11 cellular contexts compared by ENCODE assay signal in genomic region chr22:42655693-42656092, GRCh38. TPM values are rescaled to one million over a fixed set of nuclear protein-coding genes. Genes with fewer than 3 reads are reported as not detected.
DNase-seq lines count a peak whose midpoint lies in the region; ATAC-seq and TF ChIP-seq lines count a peak whose summit lies in the region.
"Had no signal": no experiment of that assay in that cellular context is flagged by ENCODE, and none has a peak within 500 bp of the region (broad histone marks: within the 10 kb centered on the region; RNA-seq: fewer than 3 reads in every experiment).

No MANE protein-coding gene starts in this region.

- peak; percentile 32 for DNase-seq in NCI-H146 treated with DMSO at 0.1 percent for 48 hours (lab: John Stamatoyannopoulos, UW; ENCODE audit: unreplicated experiment)
- no peak for DNase-seq in T-helper 17 cell
- DNase-seq in activated CD4-positive, alpha-beta memory T cell treated with anti-CD3 and anti-CD28 coated beads for 36 hours: no peak
- no peak for DNase-seq in CD4-positive, alpha-beta T cell
- DNase-seq in ureter (ENCODE audit: low spot score): no peak
- DNase-seq: stimulated activated naive CD8-positive, alpha-beta T cell treated with anti-CD3 and anti-CD28 coated beads, Interleukin-15, Interleukin-2, amounts not matched to agents 100 U/mL and 50 U/mL, for 24 hours had no signal

- no peak overlapping the region for H3K4me3 ChIP-seq in BLaER1

- H3K9me3 Mint-ChIP-seq in activated CD4-positive, alpha-beta memory T cell treated with anti-CD3 and anti-CD28 coated beads for 36 hours: no peaks in the 10 kb centered on the region
- no peaks in the 10 kb centered on the region for H3K9me3 Mint-ChIP-seq in CD4-positive, alpha-beta T cell

- no peak for TF ChIP-seq CTCF in CD4-positive, alpha-beta T cell (IDR thresholded peaks at IDR 0.05)

- POLR2A ChIA-PET in activated CD4-positive, alpha-beta memory T cell treated with anti-CD3 and anti-CD28 coated beads for 36 hours (lab: Charles Lee): no interaction called here
- POLR2A ChIA-PET in CD4-positive, alpha-beta T cell (lab: Charles Lee): no interaction called here

- H4K20me1 ChIP-seq in BLaER1: no peaks in the 10 kb centered on the region

- ATAC-seq in GM19397 (IDR thresholded peaks at IDR 0.05; ENCODE audit: unreplicated experiment): peak; percentile 58
- peak; percentile 75 for ATAC-seq in T-helper 17 cell
- ATAC-seq in GM21576 (IDR thresholded peaks at IDR 0.05; ENCODE audit: unreplicated experiment): no peak
- no peak for ATAC-seq in CD4-positive, alpha-beta T cell (ENCODE audit: poor library complexity)
- ATAC-seq: HCT116; stimulated activated naive CD8-positive, alpha-beta T cell treated with anti-CD3 and anti-CD28 coated beads, Interleukin-15, Interleukin-2, amounts not matched to agents 100 U/mL and 50 U/mL, for 24 hours had no signal

- H3K4me1 Mint-ChIP-seq in T-helper 17 cell: peaks cover 3% of the 10 kb centered on the region
- no peaks in the 10 kb centered on the region for H3K4me1 Mint-ChIP-seq in activated CD4-positive, alpha-beta memory T cell treated with anti-CD3 and anti-CD28 coated beads for 36 hours (ENCODE audit: low read depth)
- no peaks in the 10 kb centered on the region for H3K4me1 Mint-ChIP-seq in CD4-positive, alpha-beta T cell (ENCODE audit: low read depth)

- no peaks in the 10 kb centered on the region for H3K27me3 ChIP-seq in BLaER1
- H3K27me3 ChIP-seq in CD4-positive, alpha-beta T cell (ENCODE audit: control insufficient read depth, insufficient read depth, low read length): no peaks in the 10 kb centered on the region

- H3K4me2 ChIP-seq in BLaER1: peak overlapping the region; percentile 54

- H3K36me3 ChIP-seq in BLaER1: no peaks in the 10 kb centered on the region

- H3K9me3 ChIP-seq in BLaER1: no peaks in the 10 kb centered on the region
- no peaks in the 10 kb centered on the region for H3K9me3 ChIP-seq in T-helper 17 cell (ENCODE audit: control insufficient read depth, low read length, poor library complexity, severe bottlenecking)
- H3K9me3 ChIP-seq in CD4-positive, alpha-beta T cell (ENCODE audit: control insufficient read depth, low read length): no peaks in the 10 kb centered on the region

- no peaks in the 10 kb centered on the region for H3K27me3 Mint-ChIP-seq in T-helper 17 cell
- H3K27me3 Mint-ChIP-seq in activated CD4-positive, alpha-beta memory T cell treated with anti-CD3 and anti-CD28 coated beads for 36 hours: peaks cover 4% of the 10 kb centered on the region
- peaks cover 4% of the 10 kb centered on the region for H3K27me3 Mint-ChIP-seq in CD4-positive, alpha-beta T cell

- intact Hi-C loops in activated CD4-positive, alpha-beta memory T cell treated with anti-CD3 and anti-CD28 coated beads for 36 hours (cut with micrococcal nuclease): no loop called here
- intact Hi-C loops in CD4-positive, alpha-beta T cell (cut with DNase I, micrococcal nuclease): no loop called here

- no peak overlapping the region for H3K27ac ChIP-seq in BLaER1
- no peak overlapping the region for H3K27ac ChIP-seq in CD4-positive, alpha-beta T cell (ENCODE audit: low read depth, low read length)

- CTCF ChIA-PET in activated CD4-positive, alpha-beta memory T cell treated with anti-CD3 and anti-CD28 coated beads for 36 hours (lab: Charles Lee): interaction anchor here (1.1 kb wide), 1 partner anchor 212 kb away, joined by 3 read pairs; no protein-coding TSS in a partner anchor
- CTCF ChIA-PET in CD4-positive, alpha-beta T cell (lab: Charles Lee): no interaction called here

- peak overlapping the region; percentile 5 for H3K4me3 Mint-ChIP-seq in T-helper 17 cell
- no peak overlapping the region for H3K4me3 Mint-ChIP-seq in activated CD4-positive, alpha-beta memory T cell treated with anti-CD3 and anti-CD28 coated beads for 36 hours
- no peak overlapping the region for H3K4me3 Mint-ChIP-seq in CD4-positive, alpha-beta T cell

- H3K4me1 ChIP-seq in BLaER1: peaks cover 61% of the 10 kb centered on the region

- H3K36me3 Mint-ChIP-seq in T-helper 17 cell (ENCODE audit: low read depth): peaks cover 2% of the 10 kb centered on the region
- no peaks in the 10 kb centered on the region for H3K36me3 Mint-ChIP-seq in activated CD4-positive, alpha-beta memory T cell treated with anti-CD3 and anti-CD28 coated beads for 36 hours
- no peaks in the 10 kb centered on the region for H3K36me3 Mint-ChIP-seq in CD4-positive, alpha-beta T cell (ENCODE audit: low read depth)

- no peak overlapping the region for H3K9ac ChIP-seq in BLaER1

- H3K27ac Mint-ChIP-seq in T-helper 17 cell: no peak overlapping the region
- no peak overlapping the region for H3K27ac Mint-ChIP-seq in activated CD4-positive, alpha-beta memory T cell treated with anti-CD3 and anti-CD28 coated beads for 36 hours
- H3K27ac Mint-ChIP-seq in CD4-positive, alpha-beta T cell: no peak overlapping the region

RNA-seq across cellular contexts. Expression of gene CYB5R3, which starts 6.5 kb away (rescaled TPM):
- total RNA-seq in T-helper 17 cell (10 to 100 TPM; 44.8 to 80.7 TPM), ureter (243 TPM)
- 10 to 100 TPM; 73.7 to 77.6 TPM for total RNA-seq in activated CD4-positive, alpha-beta memory T cell treated with anti-CD3 and anti-CD28 coated beads for 36 hours
- total RNA-seq in CD4-positive, alpha-beta T cell: 10 to 100 TPM; 39.8 to 41.2 TPM

RNA-seq across cellular contexts. Expression of gene ATP5MGL, which starts 15.3 kb away (rescaled TPM):
- total RNA-seq in T-helper 17 cell (1 to 10 TPM; 3.9 to 4.5 TPM), ureter (1.4 TPM)
- under 1 TPM; 0.38 to 0.51 TPM for total RNA-seq in activated CD4-positive, alpha-beta memory T cell treated with anti-CD3 and anti-CD28 coated beads for 36 hours
- 1 to 10 TPM; 4.3 to 5.3 TPM for total RNA-seq in CD4-positive, alpha-beta T cell
- total RNA-seq: HT1080 had no signal

RNA-seq across cellular contexts. Expression of gene POLDIP3, which starts 41.0 kb away (rescaled TPM):
- total RNA-seq in T-helper 17 cell: 10 to 100 TPM; 70.3 to 71.2 TPM
- 10 to 100 TPM; 64.6 to 75.3 TPM for total RNA-seq in activated CD4-positive, alpha-beta memory T cell treated with anti-CD3 and anti-CD28 coated beads for 36 hours
- total RNA-seq in CD4-positive, alpha-beta T cell: 10 to 100 TPM; 77.7 to 80.7 TPM
- total RNA-seq in ureter: 64.9 TPM

Comparison
In these comparisons a context has a peak if more than half of its experiments do, and no peak if none do; other contexts are left out.
1. ATAC-seq: peak in GM19397 (single experiment) and T-helper 17 cell (single experiment); none in GM21576 (single experiment) and CD4-positive, alpha-beta T cell (single experiment).